ENCODE assay signal across 32 cellular contexts in genomic region chr14:98564541-98564940, GRCh38.
"Had no signal": no experiment of that assay in that cellular context is flagged by ENCODE, and none has a peak within 500 bp of the region (broad histone marks: within the 10 kb centered on the region; RNA-seq: fewer than 3 reads in every experiment).

No MANE protein-coding gene starts in this region.

- H3K36me3 Mint-ChIP-seq: activated CD4-positive, alpha-beta memory T cell treated with anti-CD3 and anti-CD28 coated beads for 36 hours; activated naive CD4-positive, alpha-beta T cell treated with anti-CD3 and anti-CD28 coated beads, Interleukin-2, amount 10 ng/mL, durations not matched to agents 7 days and 5 days; activated naive CD4-positive, alpha-beta T cell treated with anti-CD3 and anti-CD28 coated beads, Interleukin-2, amount 50 U/mL, for 72 hours; brain had no signal

- H3K27ac Mint-ChIP-seq: activated CD4-positive, alpha-beta memory T cell treated with anti-CD3 and anti-CD28 coated beads for 36 hours; activated CD4-positive, alpha-beta T cell treated with anti-CD3 and anti-CD28 coated beads for 36 hours; activated CD4-positive, alpha-beta T cell treated with anti-CD3 and anti-CD28 coated beads, Interleukin-2, amount 10 ng/mL, durations not matched to agents 24 days and 14 days; activated CD8-positive, alpha-beta T cell treated with anti-CD3 and anti-CD28 coated beads, Interleukin-2, amount 10 ng/mL, durations not matched to agents 7 days and 5 days; activated naive CD4-positive, alpha-beta T cell treated with anti-CD3 and anti-CD28 coated beads, Interleukin-2, amount 10 ng/mL, durations not matched to agents 7 days and 5 days; activated naive CD4-positive, alpha-beta T cell treated with anti-CD3 and anti-CD28 coated beads, Interleukin-2, amount 50 U/mL, for 72 hours; activated naive CD8-positive, alpha-beta T cell treated with anti-CD3 and anti-CD28 coated beads, Interleukin-2, amount 10 ng/mL, durations not matched to agents 7 days and 5 days; activated T-cell treated with anti-CD3 and anti-CD28 coated beads, Interleukin-2, amount 50 U/mL, for 24 hours; activated T-cell treated with anti-CD3 and anti-CD28 coated beads, Interleukin-2, amount 50 U/mL, for 72 hours; dendritic cell treated with granulocyte-macrophage colony-stimulating factor and Interleukin-4, amounts not matched to agents 40 ng/mL and 50 ng/mL, for 4 days; endodermal cell; T-helper 17 cell; T-helper 2 cell treated with Interferon-gamma antibody and Interleukin-4, amounts not matched to agents 5 μg/mL and 100 μg/mL, for 36 hours had no signal

- H3K27ac ChIP-seq: ascending aorta, breast epithelium, coronary artery, dorsolateral prefrontal cortex, esophagus squamous epithelium had no signal

- H3K4me1 ChIP-seq: ascending aorta, breast epithelium, esophagus squamous epithelium had no signal

- FAIRE-seq: frontal cortex had no signal

- H3K4me1 Mint-ChIP-seq: activated CD4-positive, alpha-beta T cell treated with anti-CD3 and anti-CD28 coated beads for 36 hours; activated CD4-positive, alpha-beta T cell treated with anti-CD3 and anti-CD28 coated beads, Interleukin-2, amount 10 ng/mL, durations not matched to agents 24 days and 14 days; activated naive CD4-positive, alpha-beta T cell treated with anti-CD3 and anti-CD28 coated beads, Interleukin-2, amount 10 ng/mL, durations not matched to agents 7 days and 5 days; activated naive CD8-positive, alpha-beta T cell treated with anti-CD3 and anti-CD28 coated beads, Interleukin-2, amount 10 ng/mL, durations not matched to agents 7 days and 5 days; central memory CD8-positive, alpha-beta T cell; endodermal cell had no signal

- H3K9me3 ChIP-seq: ascending aorta, breast epithelium, esophagus squamous epithelium had no signal

- H3K27me3 ChIP-seq: ascending aorta, breast epithelium, esophagus squamous epithelium had no signal

- H3K4me3 ChIP-seq: ascending aorta, breast epithelium, coronary artery, dorsolateral prefrontal cortex, esophagus squamous epithelium had no signal

- H3K4me3 Mint-ChIP-seq: activated CD4-positive, alpha-beta memory T cell treated with anti-CD3 and anti-CD28 coated beads for 36 hours; activated CD4-positive, alpha-beta T cell treated with anti-CD3 and anti-CD28 coated beads for 36 hours; activated CD4-positive, alpha-beta T cell treated with anti-CD3 and anti-CD28 coated beads, Interleukin-2, amount 10 ng/mL, durations not matched to agents 24 days and 14 days; activated CD8-positive, alpha-beta T cell treated with anti-CD3 and anti-CD28 coated beads, Interleukin-2, amount 10 ng/mL, durations not matched to agents 7 days and 5 days; activated naive CD4-positive, alpha-beta T cell treated with anti-CD3 and anti-CD28 coated beads, Interleukin-2, amount 10 ng/mL, durations not matched to agents 7 days and 5 days; activated naive CD8-positive, alpha-beta T cell treated with anti-CD3 and anti-CD28 coated beads, Interleukin-2, amount 10 ng/mL, durations not matched to agents 7 days and 5 days; activated T-cell treated with anti-CD3 and anti-CD28 coated beads, Interleukin-2, amount 50 U/mL, for 24 hours; activated T-cell treated with anti-CD3 and anti-CD28 coated beads, Interleukin-2, amount 50 U/mL, for 72 hours; brain; central memory CD8-positive, alpha-beta T cell; dendritic cell treated with granulocyte-macrophage colony-stimulating factor and Interleukin-4, amounts not matched to agents 40 ng/mL and 50 ng/mL, for 4 days; endodermal cell; T-helper 17 cell; T-helper 2 cell treated with Interferon-gamma antibody and Interleukin-4, amounts not matched to agents 5 μg/mL and 100 μg/mL, for 36 hours had no signal

- ATAC-seq: activated CD4-positive, alpha-beta T cell treated with anti-CD3 and anti-CD28 coated beads for 36 hours; activated CD8-positive, alpha-beta T cell treated with anti-CD3 and anti-CD28 coated beads, Interleukin-2, amount 10 ng/mL, durations not matched to agents 7 days and 5 days; activated naive CD4-positive, alpha-beta T cell treated with anti-CD3 and anti-CD28 coated beads, Interleukin-2, amount 50 U/mL, for 72 hours; activated T-cell treated with anti-CD3 and anti-CD28 coated beads, Interleukin-2, amount 50 U/mL, for 72 hours; T-helper 17 cell had no signal

- DNase-seq: activated CD4-positive, alpha-beta memory T cell treated with anti-CD3 and anti-CD28 coated beads for 36 hours; activated CD4-positive, alpha-beta T cell treated with anti-CD3 and anti-CD28 coated beads for 36 hours; activated CD4-positive, alpha-beta T cell treated with anti-CD3 and anti-CD28 coated beads, Interleukin-2, amount 10 ng/mL, durations not matched to agents 24 days and 14 days; activated CD4-positive, CD25-positive, alpha-beta regulatory T cell; activated CD4-positive, CD25-positive, alpha-beta regulatory T cell treated with anti-CD3 and anti-CD28 coated beads, Interleukin-2, amount 50 U/mL, for 72 hours; activated CD8-positive, alpha-beta memory T cell treated with anti-CD3 and anti-CD28 coated beads, Interleukin-2, amount 50 U/mL, for 48 hours; activated CD8-positive, alpha-beta T cell treated with anti-CD3 and anti-CD28 coated beads, Interleukin-2, amount 10 ng/mL, durations not matched to agents 7 days and 5 days; activated gamma-delta T cell; activated naive CD4-positive, alpha-beta T cell; activated naive CD4-positive, alpha-beta T cell treated with anti-CD3 and anti-CD28 coated beads, Interleukin-2, amount 10 ng/mL, durations not matched to agents 7 days and 5 days; activated naive CD8-positive, alpha-beta T cell treated with anti-CD3 and anti-CD28 coated beads, Interleukin-2, amount 10 ng/mL, durations not matched to agents 7 days and 5 days; activated T-cell treated with anti-CD3 and anti-CD28 coated beads for 4 hours; activated T-cell treated with anti-CD3 and anti-CD28 coated beads, Interleukin-2, amount 50 U/mL, for 24 hours; activated T-cell treated with anti-CD3 and anti-CD28 coated beads, Interleukin-2, amount 50 U/mL, for 72 hours; dorsolateral prefrontal cortex; effector memory CD4-positive, alpha-beta T cell; endodermal cell; erythroblast; esophagus squamous epithelium; head of caudate nucleus; T-helper 1 cell; T-helper 17 cell; T1000 had no signal

- H3K36me3 ChIP-seq: ascending aorta, breast epithelium, esophagus squamous epithelium had no signal

- H3K9me3 Mint-ChIP-seq: activated CD4-positive, alpha-beta memory T cell treated with anti-CD3 and anti-CD28 coated beads for 36 hours; activated naive CD4-positive, alpha-beta T cell treated with anti-CD3 and anti-CD28 coated beads, Interleukin-2, amount 10 ng/mL, durations not matched to agents 7 days and 5 days; activated T-cell treated with anti-CD3 and anti-CD28 coated beads, Interleukin-2, amount 50 U/mL, for 24 hours; central memory CD8-positive, alpha-beta T cell; dendritic cell treated with granulocyte-macrophage colony-stimulating factor and Interleukin-4, amounts not matched to agents 40 ng/mL and 50 ng/mL, for 4 days; T-helper 2 cell treated with Interferon-gamma antibody and Interleukin-4, amounts not matched to agents 5 μg/mL and 100 μg/mL, for 36 hours had no signal

- H3K27me3 Mint-ChIP-seq: activated CD4-positive, alpha-beta memory T cell treated with anti-CD3 and anti-CD28 coated beads for 36 hours; activated CD4-positive, alpha-beta T cell treated with anti-CD3 and anti-CD28 coated beads for 36 hours; activated CD4-positive, alpha-beta T cell treated with anti-CD3 and anti-CD28 coated beads, Interleukin-2, amount 10 ng/mL, durations not matched to agents 24 days and 14 days; activated naive CD4-positive, alpha-beta T cell treated with anti-CD3 and anti-CD28 coated beads, Interleukin-2, amount 10 ng/mL, durations not matched to agents 7 days and 5 days; activated naive CD8-positive, alpha-beta T cell treated with anti-CD3 and anti-CD28 coated beads, Interleukin-2, amount 10 ng/mL, durations not matched to agents 7 days and 5 days; activated T-cell treated with anti-CD3 and anti-CD28 coated beads, Interleukin-2, amount 50 U/mL, for 24 hours; central memory CD8-positive, alpha-beta T cell; dendritic cell treated with granulocyte-macrophage colony-stimulating factor and Interleukin-4, amounts not matched to agents 40 ng/mL and 50 ng/mL, for 4 days had no signal
